Comparison of ENCODE assay signal across 18 cellular contexts in the genomic region with DNA sequence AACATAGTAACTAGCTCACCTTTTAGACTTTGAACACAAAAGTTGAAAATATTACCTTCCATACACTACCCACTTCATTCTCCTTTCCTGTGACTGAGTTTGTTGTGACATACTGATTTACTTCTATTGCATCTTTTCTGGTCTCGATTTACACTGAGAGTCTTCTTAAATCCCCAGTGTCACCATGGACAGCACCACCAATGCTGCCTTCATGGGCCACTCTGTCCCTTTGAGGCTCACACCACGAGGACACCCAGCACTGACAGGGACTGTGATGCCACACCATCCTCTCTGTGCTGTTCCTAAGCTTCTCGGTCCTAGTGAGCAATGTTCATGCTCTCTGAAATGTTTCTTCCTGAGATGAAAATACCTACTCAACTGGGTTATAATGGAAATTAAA.
"Had no signal": no experiment of that assay in that cellular context is flagged by ENCODE, and none has a peak within 500 bp of the region (broad histone marks: within the 10 kb centered on the region; RNA-seq: fewer than 3 reads in every experiment).

No MANE protein-coding gene starts in this region.

- H3K4me3 ChIP-seq: gastrocnemius medialis, heart left ventricle, left lung, smooth muscle cell, transverse colon had no signal

- H3K4me1 ChIP-seq: gastrocnemius medialis, heart left ventricle, left lung, transverse colon had no signal

- H3K4me2 ChIP-seq: smooth muscle cell had no signal

- DNase-seq: activated CD4-positive, alpha-beta T cell treated with anti-CD3 and anti-CD28 coated beads, Interleukin-2, amount 50 U/mL, for 1 hour; activated CD4-positive, CD25-positive, alpha-beta regulatory T cell; activated CD8-positive, alpha-beta memory T cell treated with anti-CD3 and anti-CD28 coated beads for 24 hours; activated naive CD8-positive, alpha-beta T cell treated with anti-CD3 and anti-CD28 coated beads for 36 hours; anterior cingulate cortex; cortex of kidney; effector CD4-positive, alpha-beta T cell; gastrocnemius medialis; heart left ventricle; islet precursor cell; left lung; right cardiac atrium; stimulated activated CD4-positive, alpha-beta T cell treated with anti-CD3 and anti-CD28 coated beads, Interleukin-4, amount 100 ng/mL, for 4 hours; stimulated activated CD8-positive, alpha-beta memory T cell treated with anti-CD3 and anti-CD28 coated beads, Interleukin-4, amount 100 ng/mL, for 48 hours; stimulated activated naive CD8-positive, alpha-beta T cell treated with anti-CD3 and anti-CD28 coated beads, Interleukin-15, Interleukin-2, amounts not matched to agents 100 U/mL and 50 U/mL, for 24 hours; transverse colon had no signal

- H3K36me3 ChIP-seq: gastrocnemius medialis, heart left ventricle, left lung, transverse colon had no signal

- H3K9me3 ChIP-seq: gastrocnemius medialis, left lung, transverse colon had no signal

- H3K27me3 ChIP-seq: gastrocnemius medialis, heart left ventricle, left lung, transverse colon had no signal

- ATAC-seq: gastrocnemius medialis; heart left ventricle; left lung; natural killer cell treated with Interleukin-12 subunit alpha and Interleukin-12 subunit beta and Interleukin-15 and Interleukin-18, amount 100 ng/mL, for 72 hours; right cardiac atrium; stimulated activated naive CD8-positive, alpha-beta T cell treated with anti-CD3 and anti-CD28 coated beads, Interleukin-15, Interleukin-2, amounts not matched to agents 100 U/mL and 50 U/mL, for 24 hours had no signal

- H3K27ac ChIP-seq: gastrocnemius medialis, heart left ventricle, left lung, transverse colon had no signal
